ENCODE assay signal across 19 cellular contexts in the genomic region with DNA sequence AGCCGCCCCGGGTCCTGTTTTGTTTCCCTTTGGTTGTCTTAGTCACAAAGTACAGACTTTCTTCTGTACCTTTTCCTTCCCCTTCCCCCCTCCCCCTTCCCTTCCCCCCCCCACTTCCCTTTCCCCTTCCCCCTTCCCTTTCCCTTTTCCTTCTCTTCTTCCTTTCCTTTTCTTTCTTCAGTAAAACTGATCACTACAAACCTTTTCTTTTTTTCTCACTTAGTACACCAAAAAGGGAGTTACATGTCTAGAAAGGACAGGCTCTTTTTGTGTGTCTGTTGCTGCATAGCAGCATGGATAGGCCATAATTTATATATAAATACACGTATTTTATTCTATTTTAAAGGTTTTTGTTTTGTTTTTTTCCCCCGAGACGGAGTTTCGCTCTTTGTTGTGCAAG. TPM values are rescaled to one million over a fixed set of nuclear protein-coding genes. Genes with fewer than 3 reads are reported as not detected.
DNase-seq lines count a peak whose midpoint lies in the region; ATAC-seq and TF ChIP-seq lines count a peak whose summit lies in the region.
"Had no signal": no experiment of that assay in that cellular context is flagged by ENCODE, and none has a peak within 500 bp of the region (broad histone marks: within the 10 kb centered on the region; RNA-seq: fewer than 3 reads in every experiment).

No MANE protein-coding gene starts in this region.

- peak overlapping the region; percentile 60 for H3K27ac Mint-ChIP-seq in T-helper 1 cell treated with Interleukin-12 subunit alpha and Interleukin-12 subunit beta and Interleukin-4 antibody, amounts not matched to agents 30 μg/mL and 1 μg/mL, for 36 hours
- peak overlapping the region; percentile 77 for H3K27ac Mint-ChIP-seq in activated naive CD8-positive, alpha-beta T cell treated with anti-CD3 and anti-CD28 coated beads for 36 hours
- peak overlapping the region; percentile 81 for H3K27ac Mint-ChIP-seq in memory B cell
- H3K27ac Mint-ChIP-seq: type B pancreatic cell had no signal

- H3K36me3 Mint-ChIP-seq in T-helper 1 cell treated with Interleukin-12 subunit alpha and Interleukin-12 subunit beta and Interleukin-4 antibody, amounts not matched to agents 30 μg/mL and 1 μg/mL, for 36 hours (ENCODE audit: low read depth): peaks cover 13% of the 10 kb centered on the region
- peaks cover 26% of the 10 kb centered on the region for H3K36me3 Mint-ChIP-seq in activated naive CD8-positive, alpha-beta T cell treated with anti-CD3 and anti-CD28 coated beads for 36 hours
- peaks cover 4% of the 10 kb centered on the region for H3K36me3 Mint-ChIP-seq in memory B cell
- H3K36me3 Mint-ChIP-seq: type B pancreatic cell had no signal

- H3K4me1 Mint-ChIP-seq in T-helper 1 cell treated with Interleukin-12 subunit alpha and Interleukin-12 subunit beta and Interleukin-4 antibody, amounts not matched to agents 30 μg/mL and 1 μg/mL, for 36 hours (ENCODE audit: low read depth): peaks cover 62% of the 10 kb centered on the region
- peaks cover 69% of the 10 kb centered on the region for H3K4me1 Mint-ChIP-seq in activated naive CD8-positive, alpha-beta T cell treated with anti-CD3 and anti-CD28 coated beads for 36 hours
- peaks cover 55% of the 10 kb centered on the region for H3K4me1 Mint-ChIP-seq in memory B cell

- H3K27ac ChIP-seq in BLaER1 (peak overlapping the region; percentile 65; the same call in 1 of the 2 replicates), prostate gland (no peak overlapping the region), adrenal gland (no peak overlapping the region)
- H3K27ac ChIP-seq: 22Rv1 had no signal

- H3K4me2 ChIP-seq in BLaER1: peak overlapping the region; percentile 84

- H3K9me3 ChIP-seq in BLaER1: 0 out of 2 replicates have a peak, but pooled peaks cover 11% of the 10 kb centered on the region
- H3K9me3 ChIP-seq in prostate gland: no peaks in the 10 kb centered on the region
- H3K9me3 ChIP-seq in adrenal gland (replicated peaks in 1 of 3): no peaks in the 10 kb centered on the region
- H3K9me3 ChIP-seq: BE2C, sigmoid colon had no signal

- H3K36me3 ChIP-seq in BLaER1 (peaks cover 35% of the 10 kb centered on the region), prostate gland (no peaks in the 10 kb centered on the region), adrenal gland (replicated peaks in 1 of 2) (no peaks in the 10 kb centered on the region)
- H3K36me3 ChIP-seq: BE2C, sigmoid colon had no signal

- peaks cover 96% of the 10 kb centered on the region for H3K4me1 ChIP-seq in BLaER1
- H3K4me1 ChIP-seq in prostate gland (replicated peaks): peaks cover 15% of the 10 kb centered on the region
- peaks cover 12 to 65% of the 10 kb centered on the region in 2 donors for H3K4me1 ChIP-seq in adrenal gland (replicated peaks in 1 of 2)

- no peak overlapping the region for H3K9ac ChIP-seq in BLaER1

- TF ChIP-seq CTCF in prostate gland (IDR thresholded peaks at IDR 0.05) (no peak), adrenal gland (IDR thresholded peaks at IDR 0.05) (no peak)

- H4K20me1 ChIP-seq in BLaER1: peaks cover 89% of the 10 kb centered on the region

- TF ChIP-seq POLR2A in prostate gland (IDR thresholded peaks at IDR 0.05): no peak
- no peak for TF ChIP-seq POLR2A in adrenal gland (IDR thresholded peaks at IDR 0.05)

- DNase-seq in T-helper 1 cell (no peak), memory B cell (ENCODE audit: low spot score in 2 of 2) (no peak), prostate gland (ENCODE audit: low spot score) (no peak), adrenal gland (no peak), NCI-H345 (lab: John Stamatoyannopoulos, UW) (no peak)
- no peak for DNase-seq in activated naive CD8-positive, alpha-beta T cell treated with anti-CD3 and anti-CD28 coated beads for 36 hours
- DNase-seq: amygdala; BE2C; central memory CD4-positive, alpha-beta T cell; DMS153; GDM1; NCI-H1417; NCI-H69; sigmoid colon; stimulated activated naive CD4-positive, alpha-beta T cell treated with Interleukin-2 at 50 U/mL for 16 hours had no signal

- H3K27me3 ChIP-seq in BLaER1 (no peaks in the 10 kb centered on the region), prostate gland (replicated peaks; ENCODE audit: insufficient read depth) (no peaks in the 10 kb centered on the region), adrenal gland (no peaks in the 10 kb centered on the region)
- H3K27me3 ChIP-seq: BE2C, sigmoid colon had no signal

- H3K27me3 Mint-ChIP-seq in T-helper 1 cell treated with Interleukin-12 subunit alpha and Interleukin-12 subunit beta and Interleukin-4 antibody, amounts not matched to agents 30 μg/mL and 1 μg/mL, for 36 hours (ENCODE audit: low read depth): no peaks in the 10 kb centered on the region
- H3K27me3 Mint-ChIP-seq in activated naive CD8-positive, alpha-beta T cell treated with anti-CD3 and anti-CD28 coated beads for 36 hours: no peaks in the 10 kb centered on the region
- H3K27me3 Mint-ChIP-seq in memory B cell: no peaks in the 10 kb centered on the region
- H3K27me3 Mint-ChIP-seq: type B pancreatic cell had no signal

- ATAC-seq in memory B cell (ENCODE audit: low read depth): no peak

- no peaks in the 10 kb centered on the region for H3K9me3 Mint-ChIP-seq in T-helper 1 cell treated with Interleukin-12 subunit alpha and Interleukin-12 subunit beta and Interleukin-4 antibody, amounts not matched to agents 30 μg/mL and 1 μg/mL, for 36 hours
- H3K9me3 Mint-ChIP-seq in activated naive CD8-positive, alpha-beta T cell treated with anti-CD3 and anti-CD28 coated beads for 36 hours: no peaks in the 10 kb centered on the region
- no peaks in the 10 kb centered on the region for H3K9me3 Mint-ChIP-seq in memory B cell
- H3K9me3 Mint-ChIP-seq: type B pancreatic cell had no signal

- H3K4me3 ChIP-seq in BLaER1 (no peak overlapping the region), prostate gland (no peak overlapping the region), adrenal gland (no peak overlapping the region)
- H3K4me3 ChIP-seq: sigmoid colon had no signal

- intact Hi-C loops in prostate gland (cut with DNase I): no loop called here
- intact Hi-C loops in adrenal gland (cut with DNase I): no loop called here

- WGBS in prostate gland: 79% methylated on average over 6 of the region's 6 CpGs
- WGBS in adrenal gland, 4 donors: 66 to 76% (median 69%) methylated on average over 6 of the region's 6 CpGs

- H3K4me3 Mint-ChIP-seq in T-helper 1 cell treated with Interleukin-12 subunit alpha and Interleukin-12 subunit beta and Interleukin-4 antibody, amounts not matched to agents 30 μg/mL and 1 μg/mL, for 36 hours: no peak overlapping the region
- H3K4me3 Mint-ChIP-seq in activated naive CD8-positive, alpha-beta T cell treated with anti-CD3 and anti-CD28 coated beads for 36 hours: no peak overlapping the region
- H3K4me3 Mint-ChIP-seq in memory B cell: peak overlapping the region; percentile 32
- H3K4me3 Mint-ChIP-seq: type B pancreatic cell had no signal

RNA-seq across cellular contexts. Expression of a gene that starts 35.4 kb away (rescaled TPM):
- 100 to 1,000 TPM; 127 to 133 TPM for total RNA-seq in activated naive CD8-positive, alpha-beta T cell treated with anti-CD3 and anti-CD28 coated beads for 36 hours
- 100 to 1,000 TPM; 137 to 279 TPM for total RNA-seq in prostate gland
- 100 to 1,000 TPM; 134 to 196 (median 170) TPM for total RNA-seq in adrenal gland
- polyA plus RNA-seq in adrenal gland: 100 to 1,000 TPM; 103 to 157 (median 124) TPM

RNA-seq across cellular contexts. Expression of a gene that starts 52.1 kb away (rescaled TPM):
- 10 to 100 TPM; 66.6 to 71.5 TPM for total RNA-seq in activated naive CD8-positive, alpha-beta T cell treated with anti-CD3 and anti-CD28 coated beads for 36 hours
- total RNA-seq in prostate gland (10 to 100 TPM; 45.0 to 49.0 TPM), adrenal gland (10 to 100 TPM; 16.4 to 82.7 (median 44.5) TPM)
- 100 to 1,000 TPM in 2 of 3 donors, 1 to 10 TPM in 1; 8.1 to 466 (median 422) TPM for polyA plus RNA-seq in adrenal gland
